Comparison of ENCODE assay signal across 9 cellular contexts in the genomic region with DNA sequence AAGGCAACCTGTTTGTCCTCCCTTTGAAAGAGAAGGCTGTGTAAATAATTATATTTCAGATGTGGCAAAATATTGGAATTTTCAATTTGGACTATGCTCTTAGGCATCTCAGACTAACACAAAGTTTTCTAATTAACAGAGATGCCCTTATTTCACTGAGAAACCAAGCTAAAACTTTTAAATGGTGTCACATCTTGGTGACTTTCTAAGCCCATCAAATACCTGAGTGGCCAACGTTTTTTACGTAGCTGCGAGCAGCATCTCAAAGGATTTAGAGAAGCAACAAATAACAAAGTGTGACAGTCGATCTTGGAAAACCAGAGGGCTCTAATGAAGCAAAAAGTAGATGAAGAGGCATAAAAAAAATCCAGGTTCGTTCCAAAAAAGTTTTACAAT. TPM values are rescaled to one million over a fixed set of nuclear protein-coding genes. Genes with fewer than 3 reads are reported as not detected.
DNase-seq lines count a peak whose midpoint lies in the region; ATAC-seq, FAIRE-seq and TF ChIP-seq lines count a peak whose summit lies in the region.
"Had no signal": no experiment of that assay in that cellular context is flagged by ENCODE, and none has a peak within 500 bp of the region (broad histone marks: within the 10 kb centered on the region; RNA-seq: fewer than 3 reads in every experiment).

No MANE protein-coding gene starts in this region.

- TF ChIP-seq EP300 in HepG2 (IDR thresholded peaks at IDR 0.05; ENCODE audit: low read depth in 2 of 2, low read length in 2 of 2) (no peak), HepG2 (CRISPR knock-in tag; IDR thresholded peaks at IDR 0.05; ENCODE audit: borderline replicate concordance) (no peak)

- H3K27me3 ChIP-seq in HepG2 (ENCODE audit: control insufficient read depth in 1 of 2, insufficient read depth in 2 of 2, low read length in 2 of 2): peaks cover 3 to 55% of the 10 kb centered on the region in 2 experiments; a peak in 4 of 5 replicates

- ATAC-seq in HepG2: no peak
- no peak for ATAC-seq in GM19035 (IDR thresholded peaks at IDR 0.05; ENCODE audit: unreplicated experiment)

- no TSS peak for BruUV-seq in HepG2 (replicated peaks; lab: Mats Ljungman, UMichigan)

- H3K4me3 ChIP-seq in HepG2 (replicated peaks in 1 of 3; ENCODE audit: insufficient read depth in 1 of 3, low read depth in 2 of 3, low read length in 3 of 3): no peak overlapping the region

- FAIRE-seq in HepG2 (lab: Jason Lieb, UNC): no peak

- H3K27me3 Mint-ChIP-seq in T-helper 2 cell treated with Interferon-gamma antibody and Interleukin-4, amounts not matched to agents 5 μg/mL and 100 μg/mL, for 36 hours (ENCODE audit: low read depth): peaks cover 75% of the 10 kb centered on the region
- H3K27me3 Mint-ChIP-seq in activated T-helper 1 cell treated with anti-CD3 and anti-CD28 coated beads, Interleukin-12 subunit alpha, Interleukin-12 subunit beta, Interleukin-2, Interleukin-4 antibody, amounts not matched to agents 30 ng/mL and 10 ng/mL and 1 ng/mL, durations not matched to agents 14 hours and 24 hours and 36 hours (ENCODE audit: insufficient read depth): peaks cover 68% of the 10 kb centered on the region

- in situ Hi-C loops in HepG2 (cut with HindIII; ENCODE audit: extremely low pct_ligation_motif_present, low pct_unique_long_range_greater_than_20kb): loop anchor here (10.0 kb wide), 1 partner anchor 231 kb away; no protein-coding TSS in a partner anchor

- no peak for TF ChIP-seq POLR2A in HepG2 (IDR thresholded peaks at IDR 0.05; ENCODE audit: insufficient read depth in 1 of 2, low read depth in 2 of 2, low read length in 2 of 2)

- no peak overlapping the region for H2AFZ ChIP-seq in HepG2 (ENCODE audit: low read length)

- H3K36me3 Mint-ChIP-seq in T-helper 2 cell treated with Interferon-gamma antibody and Interleukin-4, amounts not matched to agents 5 μg/mL and 100 μg/mL, for 36 hours (ENCODE audit: low read depth): peaks cover 4% of the 10 kb centered on the region
- H3K36me3 Mint-ChIP-seq in activated T-helper 1 cell treated with anti-CD3 and anti-CD28 coated beads, Interleukin-12 subunit alpha, Interleukin-12 subunit beta, Interleukin-2, Interleukin-4 antibody, amounts not matched to agents 30 ng/mL and 10 ng/mL and 1 ng/mL, durations not matched to agents 14 hours and 24 hours and 36 hours (ENCODE audit: low read depth): no peaks in the 10 kb centered on the region

- H3K27ac Mint-ChIP-seq in T-helper 2 cell treated with Interferon-gamma antibody and Interleukin-4, amounts not matched to agents 5 μg/mL and 100 μg/mL, for 36 hours: no peak overlapping the region
- H3K27ac Mint-ChIP-seq in activated T-helper 1 cell treated with anti-CD3 and anti-CD28 coated beads, Interleukin-12 subunit alpha, Interleukin-12 subunit beta, Interleukin-2, Interleukin-4 antibody, amounts not matched to agents 30 ng/mL and 10 ng/mL and 1 ng/mL, durations not matched to agents 14 hours and 24 hours and 36 hours: no peak overlapping the region

- H3K4me1 ChIP-seq in HepG2 (ENCODE audit: insufficient read depth, low read length): peaks cover 52% of the 10 kb centered on the region

- no peaks in the 10 kb centered on the region for H3K36me3 ChIP-seq in HepG2 (replicated peaks in 1 of 2; ENCODE audit: control insufficient read depth in 1 of 2, insufficient read depth in 2 of 2, low read length in 2 of 2)

- WGBS in HepG2 (ENCODE audit: low lambda C conversion rate): 12% methylated on average over 5 of the region's 5 CpGs

- peak overlapping the region; percentile 87 for H3K4me3 Mint-ChIP-seq in T-helper 2 cell treated with Interferon-gamma antibody and Interleukin-4, amounts not matched to agents 5 μg/mL and 100 μg/mL, for 36 hours
- H3K4me3 Mint-ChIP-seq in activated T-helper 1 cell treated with anti-CD3 and anti-CD28 coated beads, Interleukin-12 subunit alpha, Interleukin-12 subunit beta, Interleukin-2, Interleukin-4 antibody, amounts not matched to agents 30 ng/mL and 10 ng/mL and 1 ng/mL, durations not matched to agents 14 hours and 24 hours and 36 hours: peak overlapping the region; percentile 77

- H3K4me2 ChIP-seq in HepG2 (ENCODE audit: low read depth, low read length): peak overlapping the region; percentile 95

- no peak for DNase-seq in T-helper 2 cell treated with Interferon-gamma antibody and Interleukin-4, amounts not matched to agents 5 μg/mL and 100 μg/mL, for 36 hours (ENCODE audit: low spot score)
- DNase-seq in T-helper 2 cell (no peak), HepG2 (ENCODE audit: low spot score) (no peak), substantia nigra (lab: John Stamatoyannopoulos, UW) (no peak), NCI-H1930 (lab: John Stamatoyannopoulos, UW) (no peak)
- no peak for DNase-seq in activated T-helper 1 cell treated with anti-CD3 and anti-CD28 coated beads, Interleukin-12 subunit alpha, Interleukin-12 subunit beta, Interleukin-2, Interleukin-4 antibody, amounts not matched to agents 30 ng/mL and 10 ng/mL and 1 ng/mL, durations not matched to agents 14 hours and 24 hours and 36 hours (ENCODE audit: low spot score)
- DNase-seq in NK-92 treated with Interleukin-12 subunit alpha and Interleukin-12 subunit beta, amount 100 ng/mL, for 24 hours (lab: John Stamatoyannopoulos, UW): no peak
- DNase-seq: NCI-H1694 had no signal

- POLR2A ChIA-PET in HepG2 (lab: Yijun Ruan, JAX): interaction anchor here (0.9 kb wide), 1 partner anchor 44 kb away, joined by 3 read pairs; no protein-coding TSS in a partner anchor

- intact Hi-C loops in activated T-helper 1 cell treated with anti-CD3 and anti-CD28 coated beads, Interleukin-12 subunit alpha, Interleukin-12 subunit beta, Interleukin-2, Interleukin-4 antibody, amounts not matched to agents 30 ng/mL and 10 ng/mL and 1 ng/mL, durations not matched to agents 14 hours and 24 hours and 36 hours (cut with micrococcal nuclease): loop anchor here (1.0 to 5.0 kb wide), 6 partner anchors 23 to 1371 kb away; partner anchors contain the start of genes HDDC2, RSPO3, TPD52L1 and TRMT11
- intact Hi-C loops in HepG2 (cut with micrococcal nuclease; ENCODE audit: unreplicated experiment): no loop called here

- TF ChIP-seq CTCF in HepG2 (CRISPR knock-in tag; IDR thresholded peaks at IDR 0.05): no peak

- no peaks in the 10 kb centered on the region for H3K9me3 Mint-ChIP-seq in T-helper 2 cell treated with Interferon-gamma antibody and Interleukin-4, amounts not matched to agents 5 μg/mL and 100 μg/mL, for 36 hours
- no peaks in the 10 kb centered on the region for H3K9me3 Mint-ChIP-seq in activated T-helper 1 cell treated with anti-CD3 and anti-CD28 coated beads, Interleukin-12 subunit alpha, Interleukin-12 subunit beta, Interleukin-2, Interleukin-4 antibody, amounts not matched to agents 30 ng/mL and 10 ng/mL and 1 ng/mL, durations not matched to agents 14 hours and 24 hours and 36 hours

- peaks cover 38% of the 10 kb centered on the region for H3K4me1 Mint-ChIP-seq in T-helper 2 cell treated with Interferon-gamma antibody and Interleukin-4, amounts not matched to agents 5 μg/mL and 100 μg/mL, for 36 hours (ENCODE audit: low read depth)
- H3K4me1 Mint-ChIP-seq in activated T-helper 1 cell treated with anti-CD3 and anti-CD28 coated beads, Interleukin-12 subunit alpha, Interleukin-12 subunit beta, Interleukin-2, Interleukin-4 antibody, amounts not matched to agents 30 ng/mL and 10 ng/mL and 1 ng/mL, durations not matched to agents 14 hours and 24 hours and 36 hours (ENCODE audit: low read depth): peaks cover 41% of the 10 kb centered on the region

- H4K20me1 ChIP-seq in HepG2 (ENCODE audit: insufficient read depth, low read length): no peaks in the 10 kb centered on the region

- H3K27ac ChIP-seq in HepG2 (ENCODE audit: extremely low read length, insufficient read depth, low read length) (no peak overlapping the region), substantia nigra (ENCODE audit: low read depth, low read length, poor library complexity, severe bottlenecking) (peak overlapping the region; percentile 94)

- TF ChIP-seq RAD21 in HepG2 (CRISPR knock-in tag; IDR thresholded peaks at IDR 0.05): no peak

- no peaks in the 10 kb centered on the region for H3K79me2 ChIP-seq in HepG2 (ENCODE audit: insufficient read depth, low read length)

- no peak overlapping the region for H3K9ac ChIP-seq in HepG2 (ENCODE audit: insufficient read depth, low read depth, low read length)

- CTCF ChIA-PET in HepG2 (lab: Yijun Ruan, JAX; ENCODE audit: low intra/inter-chr PET ratio, low total read pairs): no interaction called here

- H3K9me3 ChIP-seq in HepG2 (ENCODE audit: low read length): no peaks in the 10 kb centered on the region

RNA-seq across cellular contexts. Expression of gene HEY2, which starts 3.4 kb away (rescaled TPM):
- not detected in 2 replicates for total RNA-seq in activated T-helper 1 cell treated with anti-CD3 and anti-CD28 coated beads, Interleukin-12 subunit alpha, Interleukin-12 subunit beta, Interleukin-2, Interleukin-4 antibody, amounts not matched to agents 30 ng/mL and 10 ng/mL and 1 ng/mL, durations not matched to agents 14 hours and 24 hours and 36 hours
- total RNA-seq in HepG2 (2016; rRNA removed; fragmentation: Illumina TruSeq; extraction: Trizol): 0.04 TPM in 1 of 2 replicates, not detected in the other
- not detected in 2 replicates for total RNA-seq in HepG2 (2016; cell fraction: cytosol; rRNA removed; fragmentation: Illumina TruSeq; extraction: Trizol; ENCODE audit: low read depth)
- total RNA-seq in HepG2 (2016; cell fraction: insoluble cytoplasmic fraction; rRNA removed; fragmentation: Illumina TruSeq; extraction: Trizol): 0.04 and 0.07 TPM in 2 replicates
- total RNA-seq in HepG2 (2016; cell fraction: membrane; rRNA removed; fragmentation: Illumina TruSeq; extraction: Trizol): 0.07 and 0.09 TPM in 2 replicates
- not detected in 2 replicates for total RNA-seq in HepG2 (2016; cell fraction: nucleus; rRNA removed; fragmentation: Illumina TruSeq; extraction: Trizol)
- polyA plus RNA-seq in HepG2 (2011; rRNA removed): 0.04 and 0.05 TPM in 2 replicates
- polyA plus RNA-seq in HepG2 (2011; cell fraction: cytosol; rRNA removed): 0.01 and 0.03 TPM in 2 replicates
- polyA plus RNA-seq in HepG2 (2011; cell fraction: nucleus; rRNA removed): 0.07 TPM in 1 of 2 replicates, not detected in the other
- polyA plus RNA-seq in HepG2 (2012): not detected in 2 replicates
- polyA plus RNA-seq in HepG2 (2016; cell fraction: cytosol; fragmentation: Illumina TruSeq; extraction: Trizol; ENCODE audit: low read depth): 0.05 and 0.09 TPM in 2 replicates
- polyA plus RNA-seq in HepG2 (2016; cell fraction: insoluble cytoplasmic fraction; fragmentation: Illumina TruSeq; extraction: Trizol; ENCODE audit: low read depth): 0.12 TPM in 1 of 2 replicates, not detected in the other
- 0.06 TPM in 1 of 2 replicates, not detected in the other for polyA plus RNA-seq in HepG2 (2016; cell fraction: membrane; fragmentation: Illumina TruSeq; extraction: Trizol; ENCODE audit: low read depth)
- not detected in 2 replicates for polyA plus RNA-seq in HepG2 (2016; cell fraction: nucleus; fragmentation: Illumina TruSeq; extraction: Trizol; ENCODE audit: insufficient read depth, low read depth)
- 0.37 TPM in 1 of 2 replicates, not detected in the other for polyA minus RNA-seq in HepG2 (2011; rRNA and poly(A)+ RNA removed; ENCODE audit: low replicate concordance)
- polyA minus RNA-seq in HepG2 (2011; cell fraction: cytosol; rRNA and poly(A)+ RNA removed): not detected in 2 replicates
- polyA minus RNA-seq in HepG2 (2011; cell fraction: nucleus; rRNA and poly(A)+ RNA removed): not detected in 2 replicates

RNA-seq across cellular contexts. Expression of gene NCOA7, which starts 44.7 kb away (rescaled TPM):
- 56.1 and 59.3 TPM in 2 replicates for total RNA-seq in activated T-helper 1 cell treated with anti-CD3 and anti-CD28 coated beads, Interleukin-12 subunit alpha, Interleukin-12 subunit beta, Interleukin-2, Interleukin-4 antibody, amounts not matched to agents 30 ng/mL and 10 ng/mL and 1 ng/mL, durations not matched to agents 14 hours and 24 hours and 36 hours
- 13.6 and 24.3 TPM in 2 replicates for total RNA-seq in HepG2 (2016; rRNA removed; fragmentation: Illumina TruSeq; extraction: Trizol)
- total RNA-seq in HepG2 (2016; cell fraction: cytosol; rRNA removed; fragmentation: Illumina TruSeq; extraction: Trizol; ENCODE audit: low read depth): 2.1 and 2.2 TPM in 2 replicates
- total RNA-seq in HepG2 (2016; cell fraction: insoluble cytoplasmic fraction; rRNA removed; fragmentation: Illumina TruSeq; extraction: Trizol): 14.1 and 25.5 TPM in 2 replicates
- 5.1 and 5.6 TPM in 2 replicates for total RNA-seq in HepG2 (2016; cell fraction: membrane; rRNA removed; fragmentation: Illumina TruSeq; extraction: Trizol)
- 15.2 and 17.1 TPM in 2 replicates for total RNA-seq in HepG2 (2016; cell fraction: nucleus; rRNA removed; fragmentation: Illumina TruSeq; extraction: Trizol)
- polyA plus RNA-seq in HepG2 (2011; rRNA removed): 18.7 and 20.8 TPM in 2 replicates
- polyA plus RNA-seq in HepG2 (2011; cell fraction: cytosol; rRNA removed): 14.9 and 15.1 TPM in 2 replicates
- polyA plus RNA-seq in HepG2 (2011; cell fraction: nucleus; rRNA removed): 10.3 and 11.5 TPM in 2 replicates
- 12.9 and 15.2 TPM in 2 replicates for polyA plus RNA-seq in HepG2 (2012)
- 0.77 and 0.88 TPM in 2 replicates for polyA plus RNA-seq in HepG2 (2016; cell fraction: cytosol; fragmentation: Illumina TruSeq; extraction: Trizol; ENCODE audit: low read depth)
- 18.7 and 19.3 TPM in 2 replicates for polyA plus RNA-seq in HepG2 (2016; cell fraction: insoluble cytoplasmic fraction; fragmentation: Illumina TruSeq; extraction: Trizol; ENCODE audit: low read depth)
- 3.2 and 3.7 TPM in 2 replicates for polyA plus RNA-seq in HepG2 (2016; cell fraction: membrane; fragmentation: Illumina TruSeq; extraction: Trizol; ENCODE audit: low read depth)
- polyA plus RNA-seq in HepG2 (2016; cell fraction: nucleus; fragmentation: Illumina TruSeq; extraction: Trizol; ENCODE audit: insufficient read depth, low read depth): 21.0 and 23.4 TPM in 2 replicates
- polyA minus RNA-seq in HepG2 (2011; rRNA and poly(A)+ RNA removed; ENCODE audit: low replicate concordance): 42.4 and 115 TPM in 2 replicates
- polyA minus RNA-seq in HepG2 (2011; cell fraction: cytosol; rRNA and poly(A)+ RNA removed): 19.9 and 21.1 TPM in 2 replicates
- polyA minus RNA-seq in HepG2 (2011; cell fraction: nucleus; rRNA and poly(A)+ RNA removed): 29.4 and 39.5 TPM in 2 replicates
